24 cellular contexts compared by ENCODE assay signal in the genomic region with DNA sequence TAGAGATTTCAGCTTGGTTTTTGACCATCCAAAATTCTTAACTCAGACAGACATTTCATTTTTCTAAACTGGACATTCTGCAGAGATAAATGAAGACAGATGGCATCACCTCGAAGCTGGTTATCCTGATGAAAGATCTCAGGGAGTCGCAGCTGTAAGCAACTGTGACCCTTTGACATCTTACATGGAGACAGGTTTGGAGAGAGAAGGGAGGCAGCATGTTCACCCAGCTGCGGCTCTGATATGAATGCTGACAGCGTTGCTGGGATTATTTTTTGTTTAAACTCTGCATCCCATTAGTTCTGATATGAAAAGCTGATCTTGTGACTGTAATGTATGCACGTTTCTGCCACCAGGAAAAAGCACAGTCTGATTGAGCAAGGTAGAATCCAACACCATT.
"Had no signal": no experiment of that assay in that cellular context is flagged by ENCODE, and none has a peak within 500 bp of the region (broad histone marks: within the 10 kb centered on the region; RNA-seq: fewer than 3 reads in every experiment).

No MANE protein-coding gene starts in this region.

- H3K4me3 ChIP-seq: cardiac muscle cell, K562, Peyer's patch had no signal

- H3K4me3 Mint-ChIP-seq: activated CD4-positive, alpha-beta memory T cell treated with anti-CD3 and anti-CD28 coated beads for 36 hours; activated CD4-positive, alpha-beta T cell treated with anti-CD3 and anti-CD28 coated beads, Interleukin-2, amount 10 ng/mL, durations not matched to agents 7 days and 5 days; activated naive CD4-positive, alpha-beta T cell treated with anti-CD3 and anti-CD28 coated beads for 36 hours; activated naive CD8-positive, alpha-beta T cell; activated T-cell treated with anti-CD3 and anti-CD28 coated beads, Interleukin-2, amount 50 U/mL, for 4 hours; T-cell had no signal

- H3K9me3 Mint-ChIP-seq: activated naive CD4-positive, alpha-beta T cell treated with anti-CD3 and anti-CD28 coated beads for 36 hours had no signal

- ATAC-seq: activated T-cell treated with anti-CD3 and anti-CD28 coated beads, Interleukin-2, amount 50 U/mL, for 4 hours; K562; T-cell had no signal

- H3K4me1 ChIP-seq: Peyer's patch had no signal

- H3K27ac ChIP-seq: brain microvascular endothelial cell, cardiac muscle cell, Peyer's patch, VCaP had no signal

- H3K36me3 Mint-ChIP-seq: activated CD4-positive, alpha-beta memory T cell treated with anti-CD3 and anti-CD28 coated beads for 36 hours; activated naive CD8-positive, alpha-beta T cell; T-cell had no signal

- H3K9me3 ChIP-seq: Peyer's patch had no signal

- H3K27me3 Mint-ChIP-seq: activated CD4-positive, alpha-beta memory T cell treated with anti-CD3 and anti-CD28 coated beads for 36 hours; activated CD4-positive, alpha-beta T cell treated with anti-CD3 and anti-CD28 coated beads, Interleukin-2, amount 10 ng/mL, durations not matched to agents 7 days and 5 days; activated naive CD8-positive, alpha-beta T cell; T-cell had no signal

- H3K27ac Mint-ChIP-seq: activated CD4-positive, alpha-beta memory T cell treated with anti-CD3 and anti-CD28 coated beads for 36 hours; activated CD4-positive, alpha-beta T cell treated with anti-CD3 and anti-CD28 coated beads, Interleukin-2, amount 10 ng/mL, durations not matched to agents 7 days and 5 days; activated naive CD4-positive, alpha-beta T cell treated with anti-CD3 and anti-CD28 coated beads for 36 hours; activated naive CD8-positive, alpha-beta T cell; T-cell had no signal

- H3K27me3 ChIP-seq: brain microvascular endothelial cell, cardiac muscle cell, Peyer's patch had no signal

- H3K36me3 ChIP-seq: brain microvascular endothelial cell, cardiac muscle cell, Peyer's patch had no signal

- H3K4me1 Mint-ChIP-seq: activated CD4-positive, alpha-beta T cell treated with anti-CD3 and anti-CD28 coated beads, Interleukin-2, amount 10 ng/mL, durations not matched to agents 7 days and 5 days; T-cell had no signal

- DNase-seq: activated CD4-positive, alpha-beta memory T cell treated with anti-CD3 and anti-CD28 coated beads for 36 hours; activated CD4-positive, alpha-beta T cell treated with anti-CD3 and anti-CD28 coated beads, Interleukin-2, amount 10 ng/mL, durations not matched to agents 7 days and 5 days; activated CD4-positive, CD25-positive, alpha-beta regulatory T cell; activated CD8-positive, alpha-beta memory T cell treated with anti-CD3 and anti-CD28 coated beads for 24 hours; activated effector memory CD4-positive, alpha-beta T cell treated with anti-CD3 and anti-CD28 coated beads, Interleukin-2, amount 50 U/mL, for 16 hours; activated naive CD4-positive, alpha-beta T cell treated with anti-CD3 and anti-CD28 coated beads for 36 hours; activated T-cell treated with anti-CD3 and anti-CD28 coated beads, Interleukin-2, amount 50 U/mL, for 4 hours; amygdala; brain microvascular endothelial cell; Karpas-422; NCI-H1105 treated with DMSO at 0.1 percent for 48 hours; NCI-H1436 treated with DMSO at 0.1 percent for 48 hours; NCI-H187; NCI-H2081; NCI-H446 treated with DMSO at 0.1 percent for 48 hours; NCI-H526 treated with DMSO at 0.1 percent for 48 hours; Peyer's patch; SHP77; T-cell; T-helper 2 cell had no signal
